Comparison of ENCODE assay signal across 12 cellular contexts in the genomic region with DNA sequence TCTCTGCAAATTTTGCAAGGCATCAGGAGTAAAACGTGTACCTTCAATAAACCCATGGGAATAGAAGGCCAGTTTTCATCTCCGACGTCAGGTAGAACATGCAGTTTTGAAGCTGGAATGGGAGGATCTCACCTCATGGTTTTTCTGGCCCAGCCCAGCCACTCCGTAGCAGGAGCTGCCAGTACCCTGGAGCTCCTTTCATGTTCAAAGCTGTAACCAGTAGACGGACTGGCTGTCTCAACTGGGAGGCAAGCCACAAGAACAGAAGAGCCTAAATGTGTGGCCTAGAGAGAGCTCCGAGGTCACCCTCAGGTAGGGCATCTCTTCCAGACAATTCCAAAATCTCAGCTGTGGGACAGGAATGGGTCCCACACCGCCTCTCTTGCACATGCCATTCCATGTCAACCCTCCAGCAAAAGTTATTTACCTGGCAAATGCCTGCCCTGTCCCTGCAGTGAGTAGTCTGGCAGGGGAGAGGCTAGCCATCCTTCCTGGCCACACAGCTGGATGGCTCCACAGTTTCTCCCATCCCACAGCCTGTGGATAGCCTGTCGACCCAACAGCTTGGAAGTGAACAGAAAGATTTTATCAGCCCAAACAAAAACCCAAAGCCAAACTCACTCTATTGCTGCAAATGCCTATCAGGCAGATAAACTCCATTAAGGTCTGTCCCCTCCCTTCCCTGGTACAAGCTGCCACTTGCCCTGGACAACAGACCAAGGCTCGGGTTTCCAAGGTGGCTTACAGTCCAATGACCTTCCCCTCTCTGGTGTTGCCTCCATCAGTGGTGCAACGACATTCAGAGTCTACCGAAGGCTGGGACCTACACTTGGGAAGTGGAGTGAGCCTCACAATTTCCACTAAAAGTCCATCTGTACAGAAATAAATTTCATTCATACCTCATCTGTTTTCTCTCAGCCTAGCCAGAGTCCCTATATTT. TPM values are rescaled to one million over a fixed set of nuclear protein-coding genes. Genes with fewer than 3 reads are reported as not detected.
DNase-seq lines count a peak whose midpoint lies in the region; ATAC-seq, FAIRE-seq and TF ChIP-seq lines count a peak whose summit lies in the region.
"Had no signal": no experiment of that assay in that cellular context is flagged by ENCODE, and none has a peak within 500 bp of the region (broad histone marks: within the 10 kb centered on the region; RNA-seq: fewer than 3 reads in every experiment).

No MANE protein-coding gene starts in this region.

- H3K27me3 Mint-ChIP-seq in progenitor cell of endocrine pancreas = no peaks in the 10 kb centered on the region
- peaks cover 40% of the 10 kb centered on the region for H3K27me3 Mint-ChIP-seq in stimulated activated naive CD8-positive, alpha-beta T cell treated with anti-CD3 and anti-CD28 coated beads, Interleukin-15, amount 100 ng/mL, for 72 hours

- H3K27ac ChIP-seq in H1 (ENCODE audit: low read depth, low read length) (no peak overlapping the region), prostate gland (no peak overlapping the region)
- H3K27ac ChIP-seq: PC-9 had no signal

- H4K91ac ChIP-seq in H1 (replicated peaks; ENCODE audit: insufficient read length, low read length) = no peak overlapping the region

- no peak for ATAC-seq in stimulated activated naive CD8-positive, alpha-beta T cell treated with anti-CD3 and anti-CD28 coated beads, Interleukin-15, amount 100 ng/mL, for 72 hours
- ATAC-seq: activated naive CD8-positive, alpha-beta T cell treated with anti-CD3 and anti-CD28 coated beads, Interleukin-2, amount 50 U/mL, for 24 hours had no signal

- no peak overlapping the region for H3K9ac ChIP-seq in H1 (replicated peaks in 1 of 4; ENCODE audit: extremely low read depth in 1 of 4, low read depth in 3 of 4, low read length in 3 of 4)

- TF ChIP-seq CTCF in H1 (IDR thresholded peaks at IDR 0.05; ENCODE audit: control extremely low read depth in 1 of 3, insufficient read depth in 1 of 3, low read depth in 1 of 3, low read length in 3 of 3) (no peak), progenitor cell of endocrine pancreas (IDR thresholded peaks at IDR 0.05; ENCODE audit: unreplicated experiment) (no peak), prostate gland (IDR thresholded peaks at IDR 0.05) (no peak)

- intact Hi-C loops in prostate gland (cut with DNase I) = no loop called here

- H4K8ac ChIP-seq in H1 (ENCODE audit: extremely low read depth, insufficient read depth, low read length) = no peak overlapping the region

- H3K27me3 ChIP-seq in H1 (replicated peaks in 1 of 4; ENCODE audit: control insufficient read depth in 3 of 4, extremely low read depth in 1 of 4, insufficient read depth in 3 of 4, low read length in 3 of 4) (no peaks in the 10 kb centered on the region; a peak in 1 of 7 replicates), MG63 (no peaks in the 10 kb centered on the region), prostate gland (replicated peaks; ENCODE audit: insufficient read depth) (no peaks in the 10 kb centered on the region)
- H3K27me3 ChIP-seq: upper lobe of left lung had no signal

- CTCF ChIA-PET in H1 (lab: Charles Lee; ENCODE audit: partially characterized antibody) = interaction anchor here (0.8 to 2.5 kb wide), 2 partner anchors 15 to 158 kb away, joined by 3 to 12 read pairs; no protein-coding TSS in a partner anchor

- peak overlapping the region; percentile 2; the same call in 1 of the 2 replicates for H2BK12ac ChIP-seq in H1 (ENCODE audit: low read depth, low read length)

- H2BK20ac ChIP-seq in H1 (ENCODE audit: low read length) = peak overlapping the region; percentile 64; the same call in 1 of the 2 replicates

- H3K4me3 Mint-ChIP-seq in progenitor cell of endocrine pancreas (ENCODE audit: low read depth) = no peak overlapping the region
- H3K4me3 Mint-ChIP-seq in stimulated activated naive CD8-positive, alpha-beta T cell treated with anti-CD3 and anti-CD28 coated beads, Interleukin-15, amount 100 ng/mL, for 72 hours = no peak overlapping the region
- H3K4me3 Mint-ChIP-seq: activated naive CD8-positive, alpha-beta T cell treated with anti-CD3 and anti-CD28 coated beads, Interleukin-2, amount 50 U/mL, for 24 hours had no signal

- no peaks in the 10 kb centered on the region for H3K79me2 ChIP-seq in H1 (ENCODE audit: control insufficient read depth in 1 of 2, insufficient read depth in 2 of 2, low read length in 2 of 2)

- peak overlapping the region; percentile 97 for H3K27ac Mint-ChIP-seq in progenitor cell of endocrine pancreas
- H3K27ac Mint-ChIP-seq in stimulated activated naive CD8-positive, alpha-beta T cell treated with anti-CD3 and anti-CD28 coated beads, Interleukin-15, amount 100 ng/mL, for 72 hours = no peak overlapping the region
- H3K27ac Mint-ChIP-seq: activated naive CD8-positive, alpha-beta T cell treated with anti-CD3 and anti-CD28 coated beads, Interleukin-2, amount 50 U/mL, for 24 hours had no signal

- no peak overlapping the region; a peak in 1 of 4 replicates for H3K4me2 ChIP-seq in H1 (ENCODE audit: insufficient read depth in 1 of 2, low read depth in 2 of 2, low read length in 2 of 2)

- H3K4me3 ChIP-seq in H1 (ENCODE audit: extremely low read depth in 1 of 4, insufficient read depth in 2 of 4, low read depth in 3 of 4, low read length in 4 of 4) (no peak overlapping the region), MG63 (no peak overlapping the region), prostate gland (no peak overlapping the region)
- H3K4me3 ChIP-seq: PC-9, upper lobe of left lung had no signal

- DNase-seq in G401 (ENCODE audit: low spot score) = peak; percentile 60
- peak; percentile 59 for DNase-seq in NCI-H2196 treated with DMSO at 0.1 percent for 48 hours (lab: John Stamatoyannopoulos, UW; ENCODE audit: unreplicated experiment)
- DNase-seq in H1 (ENCODE audit: low read depth in 1 of 2, low spot score in 2 of 2) = peak in 1 of 2 experiments; percentile 38
- no peak for DNase-seq in progenitor cell of endocrine pancreas (ENCODE audit: low spot score, unreplicated experiment)
- no peak for DNase-seq in dedifferentiated amniotic fluid mesenchymal stem cell (ENCODE audit: extremely low spot score)
- no peak for DNase-seq in stimulated activated naive CD8-positive, alpha-beta T cell treated with anti-CD3 and anti-CD28 coated beads, Interleukin-15, amount 100 ng/mL, for 72 hours
- DNase-seq in MG63 = no peak
- no peak for DNase-seq in prostate gland (ENCODE audit: low spot score)
- DNase-seq: activated naive CD8-positive, alpha-beta T cell treated with anti-CD3 and anti-CD28 coated beads, Interleukin-2, amount 50 U/mL, for 24 hours; kidney glomerular epithelial cell; upper lobe of left lung had no signal

- no peak overlapping the region for H2AFZ ChIP-seq in H1 (ENCODE audit: low read length)
- H2AFZ ChIP-seq: PC-9 had no signal

- POLR2A ChIA-PET in H1 (lab: Charles Lee; ENCODE audit: partially characterized antibody) = no interaction called here

- H2AK5ac ChIP-seq in H1 (ENCODE audit: low read depth, low read length) = no peak overlapping the region

- H3K36me3 ChIP-seq in H1 (ENCODE audit: control insufficient read depth in 2 of 4, insufficient read depth in 4 of 4, low read length in 3 of 4) (no peaks in the 10 kb centered on the region), MG63 (no peaks in the 10 kb centered on the region), prostate gland (no peaks in the 10 kb centered on the region)
- H3K36me3 ChIP-seq: upper lobe of left lung had no signal

- H2BK5ac ChIP-seq in H1 (ENCODE audit: low read depth, low read length) = no peak overlapping the region

- no peak overlapping the region for H3K23ac ChIP-seq in H1 (ENCODE audit: insufficient read length)

- no peaks in the 10 kb centered on the region for H3K79me1 ChIP-seq in H1 (ENCODE audit: low read depth, low read length)

- FAIRE-seq in H1 (lab: Jason Lieb, UNC) = no peak

- H3K18ac ChIP-seq in H1 (ENCODE audit: extremely low read depth, low read length) = 0 out of 2 replicates have a peak overlapping the region, but pooled peaks have one; percentile 20

- peaks cover 45% of the 10 kb centered on the region for H3K4me1 Mint-ChIP-seq in progenitor cell of endocrine pancreas (ENCODE audit: low read depth)
- peaks cover 50% of the 10 kb centered on the region for H3K4me1 Mint-ChIP-seq in stimulated activated naive CD8-positive, alpha-beta T cell treated with anti-CD3 and anti-CD28 coated beads, Interleukin-15, amount 100 ng/mL, for 72 hours

- no peaks in the 10 kb centered on the region for H3K36me3 Mint-ChIP-seq in progenitor cell of endocrine pancreas (ENCODE audit: insufficient read depth)

- no peak for TF ChIP-seq RAD21 in H1 (IDR thresholded peaks at IDR 0.05 in 1 of 2, conservative IDR thresholded peaks at IDR 0.05 in 1 of 2; ENCODE audit: low read depth in 2 of 2, low read length in 2 of 2)

- H4K20me1 ChIP-seq in H1 (replicated peaks in 1 of 2; ENCODE audit: control insufficient read depth in 1 of 2, insufficient read depth in 2 of 2, low read length in 2 of 2) = no peaks in the 10 kb centered on the region

- no peaks in the 10 kb centered on the region for H3K23me2 ChIP-seq in H1 (ENCODE audit: low read depth, low read length)

- peak overlapping the region; percentile 6 for H2BK120ac ChIP-seq in H1 (replicated peaks; ENCODE audit: low read depth, low read length)

- no peak for TF ChIP-seq EP300 in H1 (IDR thresholded peaks at IDR 0.05; ENCODE audit: borderline replicate concordance in 1 of 2, low read depth in 2 of 2, low read length in 2 of 2)

- H4K5ac ChIP-seq in H1 (ENCODE audit: insufficient read length, low read depth, low read length) = no peak overlapping the region

- TF ChIP-seq POLR2A in H1 (IDR thresholded peaks at IDR 0.05; ENCODE audit: control extremely low read depth in 1 of 2, low read depth in 2 of 2, low read length in 2 of 2) (no peak), prostate gland (IDR thresholded peaks at IDR 0.05) (no peak)

- in situ Hi-C loops in G401 (cut with HindIII; ENCODE audit: low sequenced_read_pairs) = no loop called here

- WGBS in H1 (ENCODE audit: extremely low coverage in 1 of 2, insufficient coverage in 1 of 2, insufficient read length in 1 of 2, insufficient replicate concordance in 2 of 2, low coverage in 1 of 2, low lambda C conversion rate in 2 of 2, missing lambda C conversion rate in 1 of 2), 2 experiments = 83% methylated on average over 11 of the region's 11 CpGs; no CpG with 5 or more reads in 1 of the 2 experiments
- WGBS in prostate gland = 55% methylated on average over 11 of the region's 11 CpGs

- H3K56ac ChIP-seq in H1 (replicated peaks; ENCODE audit: insufficient read length, low read depth, low read length) = no peak overlapping the region

- H3K4me1 ChIP-seq in H1 (replicated peaks in 1 of 4; ENCODE audit: control insufficient read depth in 3 of 4, insufficient read depth in 4 of 4, low read length in 3 of 4) (peaks cover 0 to 12% (median 5%) of the 10 kb centered on the region in 4 experiments; a peak in 6 of 7 replicates), prostate gland (replicated peaks) (no peaks in the 10 kb centered on the region)

- H3K9me3 Mint-ChIP-seq in progenitor cell of endocrine pancreas (ENCODE audit: low read depth) = no peaks in the 10 kb centered on the region
- no peaks in the 10 kb centered on the region for H3K9me3 Mint-ChIP-seq in stimulated activated naive CD8-positive, alpha-beta T cell treated with anti-CD3 and anti-CD28 coated beads, Interleukin-15, amount 100 ng/mL, for 72 hours
- H3K9me3 Mint-ChIP-seq: activated naive CD8-positive, alpha-beta T cell treated with anti-CD3 and anti-CD28 coated beads, Interleukin-2, amount 50 U/mL, for 24 hours had no signal

- no peak overlapping the region for H3K4ac ChIP-seq in H1 (replicated peaks; ENCODE audit: insufficient read length, low read depth, low read length)

- no peak overlapping the region for H3K14ac ChIP-seq in H1 (ENCODE audit: insufficient read length)

- no peaks in the 10 kb centered on the region for H3K9me3 ChIP-seq in H1 (ENCODE audit: insufficient read depth in 2 of 2, low read depth in 1 of 2, low read length in 1 of 2)
- H3K9me3 ChIP-seq in MG63 = no peaks in the 10 kb centered on the region
- no peaks in the 10 kb centered on the region for H3K9me3 ChIP-seq in prostate gland
- H3K9me3 ChIP-seq: upper lobe of left lung had no signal

- H2BK15ac ChIP-seq in H1 (ENCODE audit: low read length) = no peak overlapping the region

RNA-seq across cellular contexts. Expression of gene CRACDL, which starts 27.8 kb away (rescaled TPM):
- 0.43 and 2.9 TPM in 2 replicates for total RNA-seq in G401 (2014; rRNA removed; shearing (Covaris generic))
- 0.07 and 0.50 TPM in 2 replicates for total RNA-seq in H1 (2021; fragmentation: NEBNext Ultra II Directional; extraction: Animal tissue kit (Norgen Biotek cat#: 25700))
- 0.25 and 0.38 TPM in 2 replicates for polyA plus RNA-seq in H1 (2011; rRNA removed)
- polyA plus RNA-seq in H1 (2011; cell fraction: cytosol; rRNA removed) = 0.30 TPM
- polyA plus RNA-seq in H1 (2011; cell fraction: nucleus; rRNA removed) = 0.33 TPM
- 0.08 to 0.38 TPM (median 0.21 TPM) in 4 replicates for polyA plus RNA-seq in H1 (2012, experiment 1 of 2)
- polyA plus RNA-seq in H1 (2012, experiment 2 of 2) = 0.07 TPM
- polyA plus RNA-seq in H1 (2013, experiment 1 of 2) = 0.30 TPM
- polyA plus RNA-seq in H1 (2013, experiment 2 of 2) = 0.29 TPM
- 0.07 and 0.28 TPM in 2 replicates for polyA minus RNA-seq in H1 (2011; rRNA and poly(A)+ RNA removed)
- not detected for polyA minus RNA-seq in H1 (2011; cell fraction: cytosol; rRNA and poly(A)+ RNA removed)
- polyA minus RNA-seq in H1 (2011; cell fraction: nucleus; rRNA and poly(A)+ RNA removed) = not detected
- total RNA-seq in progenitor cell of endocrine pancreas (1.6 and 2.1 TPM in 2 replicates), prostate gland (10 to 100 TPM in 1 of 2 donors, 1 to 10 TPM in 1; 4.1 to 20.8 TPM)
- total RNA-seq in MG63 (2014; rRNA removed; shearing (Covaris generic); ENCODE audit: low replicate concordance) = not detected in 2 replicates

Comparison
In these comparisons a context has a peak if more than half of its experiments do, and no peak if none do; other contexts are left out.
1. DNase-seq: peak in G401 (single experiment) and NCI-H2196 treated with DMSO at 0.1 percent for 48 hours (single experiment); none in progenitor cell of endocrine pancreas (single experiment), dedifferentiated amniotic fluid mesenchymal stem cell (single experiment), stimulated activated naive CD8-positive, alpha-beta T cell treated with anti-CD3 and anti-CD28 coated beads, Interleukin-15, amount 100 ng/mL, for 72 hours (0 of 2), MG63 (single experiment) and prostate gland (single experiment).